25 cellular contexts compared by ENCODE assay signal in the genomic region with DNA sequence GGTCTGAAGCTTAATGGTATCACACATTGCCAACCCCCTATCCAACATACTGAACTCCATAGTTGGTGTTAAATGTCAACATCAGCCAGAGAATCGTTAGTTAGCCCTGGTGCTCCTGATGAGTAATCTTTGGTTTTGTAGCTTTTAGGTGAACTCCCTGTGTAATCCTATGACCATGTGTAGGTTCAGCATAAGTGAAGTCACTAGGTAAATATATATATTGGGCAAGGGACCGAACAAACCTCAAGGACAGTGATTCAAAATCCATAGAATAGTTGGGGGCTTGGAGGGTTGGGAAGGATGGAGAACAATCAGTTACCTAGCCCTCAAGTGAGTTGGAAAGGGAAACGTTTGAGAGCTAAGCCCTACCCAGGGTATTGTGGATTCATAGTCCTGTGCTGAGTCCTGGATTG. TPM values are rescaled to one million over a fixed set of nuclear protein-coding genes. Genes with fewer than 3 reads are reported as not detected.
A peak's percentile ranks its signal among the peaks of the same experiment; 100 is the strongest.
DNase-seq lines count a peak whose midpoint lies in the region; ATAC-seq and TF ChIP-seq lines count a peak whose summit lies in the region.
"Had no signal": no experiment of that assay in that cellular context is flagged by ENCODE, and none has a peak within 500 bp of the region (broad histone marks: within the 10 kb centered on the region; RNA-seq: fewer than 3 reads in every experiment).

No MANE protein-coding gene starts in this region.

- no peak overlapping the region for H3K14ac ChIP-seq in IMR-90 (replicated peaks; ENCODE audit: low read depth, low read length)

- H2BK20ac ChIP-seq in IMR-90 (ENCODE audit: low read depth, low read length): no peak overlapping the region

- DNase-seq in activated naive CD4-positive, alpha-beta T cell treated with anti-CD3 and anti-CD28 coated beads, Interleukin-2, amount 50 U/mL, for 72 hours (ENCODE audit: low spot score in 2 of 2): no peak
- DNase-seq in activated naive CD4-positive, alpha-beta T cell treated with anti-CD3 and anti-CD28 coated beads, Interleukin-2, amount 50 U/mL, for 16 hours: no peak
- DNase-seq in IMR-90 (peak; percentile 73), brain microvascular endothelial cell (peak; percentile 18), non-pigmented ciliary epithelial cell (ENCODE audit: low read depth) (peak; percentile 18), DMS153 treated with DMSO at 0.1 percent for 48 hours (lab: John Stamatoyannopoulos, UW; ENCODE audit: unreplicated experiment) (no peak)
- DNase-seq in activated CD8-positive, alpha-beta memory T cell treated with anti-CD3 and anti-CD28 coated beads, Interleukin-2, amount 50 U/mL, for 48 hours: no peak
- DNase-seq: activated CD4-positive, alpha-beta T cell treated with anti-CD3 and anti-CD28 coated beads for 48 hours; activated naive CD4-positive, alpha-beta T cell treated with anti-CD3 and anti-CD28 coated beads for 36 hours; activated T-cell treated with anti-CD3 and anti-CD28 coated beads, Interleukin-2, amount 50 U/mL, for 48 hours; CD8-positive, alpha-beta T cell; DMS 273 treated with DMSO at 0.1 percent for 48 hours; H9; left lung; NCI-H1417 treated with DMSO at 0.1 percent for 48 hours; NCI-H2081 treated with DMSO at 0.1 percent for 48 hours; NCI-H226; NCI-H69; sigmoid colon; stimulated activated CD4-positive, alpha-beta T cell treated with anti-CD3 and anti-CD28 coated beads, Interleukin-15, amount 100 ng/mL, for 24 hours; stimulated activated naive CD4-positive, alpha-beta T cell treated with Interleukin-2 at 50 U/mL for 16 hours; thyroid gland had no signal

- H4K5ac ChIP-seq in IMR-90 (ENCODE audit: low read depth, low read length): peak overlapping the region; percentile 34; the same call in 1 of the 2 replicates

- H3K4ac ChIP-seq in IMR-90 (ENCODE audit: low read depth, low read length): no peak overlapping the region

- H2BK15ac ChIP-seq in IMR-90 (ENCODE audit: low read depth, low read length): no peak overlapping the region

- no peak overlapping the region for H3K9ac ChIP-seq in IMR-90 (ENCODE audit: low read depth, low read length)
- H3K9ac ChIP-seq: KMS-11 had no signal

- H3K4me2 ChIP-seq in IMR-90 (ENCODE audit: low read depth, low read length): no peak overlapping the region; the same call in 1 of the 2 replicates
- H3K4me2 ChIP-seq: KMS-11 had no signal

- intact Hi-C loops in IMR-90 (cut with micrococcal nuclease): no loop called here

- no peaks in the 10 kb centered on the region for H3K79me1 ChIP-seq in IMR-90 (ENCODE audit: low read depth in 1 of 2, low read length in 2 of 2)

- peaks cover 4 to 18% of the 10 kb centered on the region in 2 donors for H3K9me3 Mint-ChIP-seq in activated naive CD4-positive, alpha-beta T cell treated with anti-CD3 and anti-CD28 coated beads, Interleukin-2, amount 50 U/mL, for 72 hours

- H3K27ac Mint-ChIP-seq in activated naive CD4-positive, alpha-beta T cell treated with anti-CD3 and anti-CD28 coated beads, Interleukin-2, amount 50 U/mL, for 72 hours: no peak overlapping the region
- H3K27ac Mint-ChIP-seq: activated naive CD4-positive, alpha-beta T cell treated with anti-CD3 and anti-CD28 coated beads for 36 hours; CD8-positive, alpha-beta T cell; H9; progenitor cell of endocrine pancreas had no signal

- H3K56ac ChIP-seq in IMR-90 (ENCODE audit: extremely low read depth, insufficient read depth, low read length): no peak overlapping the region

- no TSS peak for BruUV-seq in IMR-90 (replicated peaks; lab: Mats Ljungman, UMichigan)

- dilution Hi-C loops in IMR-90 (cut with HindIII; ENCODE audit: low sequenced_read_pairs, unreplicated experiment): no loop called here

- no peak overlapping the region for H2AK5ac ChIP-seq in IMR-90 (ENCODE audit: low read depth, low read length)

- CTCF ChIA-PET in IMR-90 (lab: Yijun Ruan, JAX): no interaction called here

- no peak overlapping the region for H4K8ac ChIP-seq in IMR-90 (ENCODE audit: low read depth in 2 of 2, low read length in 2 of 2)

- peaks cover 6% of the 10 kb centered on the region for H3K4me1 ChIP-seq in IMR-90 (ENCODE audit: control insufficient read depth, insufficient read depth, low read length)
- H3K4me1 ChIP-seq: sigmoid colon, thyroid gland had no signal

- no peak overlapping the region for H2BK5ac ChIP-seq in IMR-90 (ENCODE audit: low read depth, low read length, poor library complexity, severe bottlenecking)

- WGBS in IMR-90 (ENCODE audit: extremely low coverage in 2 of 2, insufficient read length in 1 of 2), 2 experiments: no CpG with 5 or more reads among the region's 3 CpGs

- no peak for TF ChIP-seq POLR2A in IMR-90 (IDR thresholded peaks at IDR 0.05; ENCODE audit: low read depth, low read length)

- peak; percentile 16 to 40 for ATAC-seq in activated naive CD4-positive, alpha-beta T cell treated with anti-CD3 and anti-CD28 coated beads, Interleukin-2, amount 50 U/mL, for 72 hours
- ATAC-seq in IMR-90 (ENCODE audit: low read depth) (no peak), HG02763 (IDR thresholded peaks at IDR 0.05; ENCODE audit: unreplicated experiment) (no peak)
- ATAC-seq: CD8-positive, alpha-beta T cell; left lung had no signal

- H3K18ac ChIP-seq in IMR-90 (ENCODE audit: low read depth, low read length): no peak overlapping the region

- H2AFZ ChIP-seq in IMR-90 (replicated peaks; ENCODE audit: low read length, poor library complexity): no peak overlapping the region

- H3K9me3 ChIP-seq in IMR-90 (ENCODE audit: control insufficient read depth, insufficient read depth, low read length): peaks cover 2% of the 10 kb centered on the region; the same call in 1 of the 2 replicates
- H3K9me3 ChIP-seq: left lung, sigmoid colon, thyroid gland had no signal

- no peak overlapping the region; the same call in 1 of the 2 replicates for H4K91ac ChIP-seq in IMR-90 (ENCODE audit: insufficient read depth, low read depth, low read length)

- no peaks in the 10 kb centered on the region for H3K27me3 ChIP-seq in IMR-90 (ENCODE audit: control insufficient read depth, insufficient read depth, low read length)
- H3K27me3 ChIP-seq in brain microvascular endothelial cell (replicated peaks): no peaks in the 10 kb centered on the region
- H3K27me3 ChIP-seq: left lung, sigmoid colon, thyroid gland had no signal

- in situ Hi-C loops in IMR-90 (cut with MboI; ENCODE audit: low sequenced_read_pairs): no loop called here
- in situ Hi-C loops in brain microvascular endothelial cell (cut with HindIII; ENCODE audit: low pct_ligation_motif_present, low sequenced_read_pairs): no loop called here

- H3K9me1 ChIP-seq in IMR-90 (ENCODE audit: insufficient read depth, low read length): no peaks in the 10 kb centered on the region; the same call in 1 of the 2 replicates

- no peaks in the 10 kb centered on the region for H4K20me1 ChIP-seq in IMR-90 (ENCODE audit: insufficient read depth, low read length)

- H3K36me3 Mint-ChIP-seq in activated naive CD4-positive, alpha-beta T cell treated with anti-CD3 and anti-CD28 coated beads, Interleukin-2, amount 50 U/mL, for 72 hours: peaks cover 19 to 31% of the 10 kb centered on the region in 2 donors

- H3K36me3 ChIP-seq in IMR-90 (ENCODE audit: control insufficient read depth, insufficient read depth, low read length): peaks cover 4% of the 10 kb centered on the region
- no peaks in the 10 kb centered on the region for H3K36me3 ChIP-seq in brain microvascular endothelial cell (replicated peaks)
- H3K36me3 ChIP-seq: sigmoid colon, thyroid gland had no signal

- POLR2A ChIA-PET in IMR-90 (lab: Charles Lee; ENCODE audit: unreplicated experiment): no interaction called here

- no peak overlapping the region for H2BK120ac ChIP-seq in IMR-90 (ENCODE audit: low read depth, low read length)

- H3K4me3 ChIP-seq in IMR-90 (ENCODE audit: insufficient read depth, low read depth, low read length) (no peak overlapping the region), brain microvascular endothelial cell (ENCODE audit: low read depth, low read length) (no peak overlapping the region)
- H3K4me3 ChIP-seq: left lung, sigmoid colon, thyroid gland had no signal

- no peak overlapping the region for H2AK9ac ChIP-seq in IMR-90 (replicated peaks; ENCODE audit: low read depth, low read length, poor library complexity)

- no peak for TF ChIP-seq RAD21 in IMR-90 (IDR thresholded peaks at IDR 0.05; ENCODE audit: low read length)

- TF ChIP-seq CTCF in IMR-90 (conservative IDR thresholded peaks at IDR 0.05; ENCODE audit: low read depth, low read length) (no peak), brain microvascular endothelial cell (IDR thresholded peaks at IDR 0.05; ENCODE audit: low read depth, low read length, missing control alignments) (no peak)

- no peak overlapping the region for H3K23ac ChIP-seq in IMR-90 (ENCODE audit: low read depth, low read length)

- H3K27ac ChIP-seq in IMR-90 (ENCODE audit: insufficient read depth, low read length): no peak overlapping the region
- H3K27ac ChIP-seq in brain microvascular endothelial cell: no peak overlapping the region
- H3K27ac ChIP-seq: KMS-11, left lung, sigmoid colon, thyroid gland had no signal

TF ChIP-seq in IMR-90, 13 proteins besides CTCF, POLR2A, EP300 and RAD21:
- TF ChIP-seq CEBPB (IDR thresholded peaks at IDR 0.05; ENCODE audit: low read depth, low read length) (peak; percentile 44; the same call in 1 of the 2 replicates), SMC3 (IDR thresholded peaks at IDR 0.05; ENCODE audit: low read depth, low read length) (no peak), NFE2L2 (IDR thresholded peaks at IDR 0.05; ENCODE audit: low read depth, low read length) (no peak)

RNA-seq across cellular contexts. Expression of a gene that starts 16.0 kb away (rescaled TPM):
- total RNA-seq in activated naive CD4-positive, alpha-beta T cell treated with anti-CD3 and anti-CD28 coated beads, Interleukin-2, amount 50 U/mL, for 72 hours: 1 to 10 TPM; 1.8 to 7.6 TPM
- 2.5 and 5.8 TPM in 2 replicates for total RNA-seq in IMR-90 (2012; rRNA removed)
- 3.1 and 4.1 TPM in 2 replicates for polyA plus RNA-seq in IMR-90 (2012; rRNA removed)
- polyA plus RNA-seq in IMR-90 (2012; cell fraction: cytosol; rRNA removed): 0.96 and 1.0 TPM in 2 replicates
- polyA plus RNA-seq in IMR-90 (2012; cell fraction: nucleus; rRNA removed; ENCODE audit: low replicate concordance): 0.47 and 1.4 TPM in 2 replicates

Comparison
In these comparisons a context has a peak if more than half of its experiments do, and no peak if none do; other contexts are left out.
1. ATAC-seq: peak in activated naive CD4-positive, alpha-beta T cell treated with anti-CD3 and anti-CD28 coated beads, Interleukin-2, amount 50 U/mL, for 72 hours (2 of 2); none in IMR-90 (single experiment) and HG02763 (single experiment).
2. DNase-seq: peak in IMR-90 (single experiment), brain microvascular endothelial cell (single experiment) and non-pigmented ciliary epithelial cell (single experiment); none in activated naive CD4-positive, alpha-beta T cell treated with anti-CD3 and anti-CD28 coated beads, Interleukin-2, amount 50 U/mL, for 72 hours (0 of 2), activated naive CD4-positive, alpha-beta T cell treated with anti-CD3 and anti-CD28 coated beads, Interleukin-2, amount 50 U/mL, for 16 hours (single experiment), DMS153 treated with DMSO at 0.1 percent for 48 hours (single experiment) and activated CD8-positive, alpha-beta memory T cell treated with anti-CD3 and anti-CD28 coated beads, Interleukin-2, amount 50 U/mL, for 48 hours (single experiment).